Comparison of ENCODE assay signal across 11 cellular contexts in the genomic region with DNA sequence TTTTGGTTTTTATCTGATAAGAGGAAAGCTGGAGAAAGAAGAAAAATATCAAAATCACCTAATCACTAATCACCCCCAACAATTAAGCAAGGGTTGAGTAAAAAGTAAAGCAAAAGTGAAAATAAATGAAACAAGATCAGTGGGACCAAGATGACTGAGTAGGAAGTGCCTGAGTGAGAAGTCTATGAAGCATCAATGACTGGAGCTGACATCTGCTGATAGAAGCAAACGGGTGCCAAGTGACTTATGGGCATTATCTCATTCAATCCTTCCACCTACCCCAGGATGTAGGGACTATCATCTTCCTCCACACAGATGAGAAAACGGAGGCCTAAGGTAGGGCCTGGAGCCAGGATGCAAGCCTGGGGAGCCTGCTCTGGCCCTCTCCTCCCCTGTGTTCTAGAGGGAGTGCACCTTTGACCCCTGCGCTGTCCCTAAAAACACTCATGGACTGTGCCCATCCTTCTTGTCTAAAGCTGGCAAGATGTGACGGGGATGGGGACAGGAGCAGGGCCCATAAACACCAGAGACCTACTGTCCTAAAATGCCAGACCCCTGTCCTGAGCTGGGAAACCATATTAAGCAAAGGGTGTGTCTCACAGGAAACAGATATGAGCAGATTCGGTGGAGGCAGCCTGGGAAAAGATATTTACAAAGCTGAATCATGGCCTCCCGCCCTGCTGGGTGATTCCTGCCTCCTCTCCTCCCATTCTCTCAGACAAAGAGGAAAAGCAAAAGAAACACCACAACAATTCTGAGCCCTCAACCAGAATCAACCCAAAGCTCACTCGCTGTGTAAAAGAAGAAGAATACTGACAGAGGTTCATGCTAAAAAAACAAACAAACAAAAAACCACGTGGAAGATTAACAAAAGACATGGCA.
A peak's percentile ranks its signal among the peaks of the same experiment; 100 is the strongest.
DNase-seq lines count a peak whose midpoint lies in the region; ATAC-seq, FAIRE-seq and TF ChIP-seq lines count a peak whose summit lies in the region.
"Had no signal": no experiment of that assay in that cellular context is flagged by ENCODE, and none has a peak within 500 bp of the region (broad histone marks: within the 10 kb centered on the region; RNA-seq: fewer than 3 reads in every experiment).

No MANE protein-coding gene starts in this region.

- H3K4me1 Mint-ChIP-seq in activated naive CD8-positive, alpha-beta T cell treated with anti-CD3 and anti-CD28 coated beads, Interleukin-2, amount 10 ng/mL, durations not matched to agents 7 days and 5 days, result peaks cover 21% of the 10 kb centered on the region
- H3K4me1 Mint-ChIP-seq in progenitor cell of endocrine pancreas (ENCODE audit: low read depth), result peaks cover 17% of the 10 kb centered on the region

- peak overlapping the region; percentile 9 for H3K4me3 Mint-ChIP-seq in activated naive CD8-positive, alpha-beta T cell treated with anti-CD3 and anti-CD28 coated beads, Interleukin-2, amount 10 ng/mL, durations not matched to agents 7 days and 5 days
- H3K4me3 Mint-ChIP-seq in progenitor cell of endocrine pancreas (ENCODE audit: low read depth), result no peak overlapping the region

- peak; percentile 84 for ATAC-seq in activated naive CD8-positive, alpha-beta T cell treated with anti-CD3 and anti-CD28 coated beads, Interleukin-2, amount 10 ng/mL, durations not matched to agents 7 days and 5 days (ENCODE audit: low read depth)
- ATAC-seq in HG03460 (IDR thresholded peaks at IDR 0.05; ENCODE audit: unreplicated experiment) (no peak), HG03442 (IDR thresholded peaks at IDR 0.05; ENCODE audit: unreplicated experiment) (no peak)

- POLR2A ChIA-PET in activated naive CD8-positive, alpha-beta T cell treated with anti-CD3 and anti-CD28 coated beads, Interleukin-2, amount 10 ng/mL, durations not matched to agents 7 days and 5 days (lab: Charles Lee), result interaction anchor here (0.9 kb wide), 1 partner anchor 21 kb away, joined by 3 read pairs; no protein-coding TSS in a partner anchor

- H3K36me3 Mint-ChIP-seq in activated naive CD8-positive, alpha-beta T cell treated with anti-CD3 and anti-CD28 coated beads, Interleukin-2, amount 10 ng/mL, durations not matched to agents 7 days and 5 days, result peaks cover 25% of the 10 kb centered on the region
- H3K36me3 Mint-ChIP-seq in progenitor cell of endocrine pancreas (ENCODE audit: insufficient read depth), result no peaks in the 10 kb centered on the region

- H3K27me3 Mint-ChIP-seq in activated naive CD8-positive, alpha-beta T cell treated with anti-CD3 and anti-CD28 coated beads, Interleukin-2, amount 10 ng/mL, durations not matched to agents 7 days and 5 days, result no peaks in the 10 kb centered on the region
- H3K27me3 Mint-ChIP-seq in progenitor cell of endocrine pancreas, result no peaks in the 10 kb centered on the region

- H3K9me3 Mint-ChIP-seq in activated naive CD8-positive, alpha-beta T cell treated with anti-CD3 and anti-CD28 coated beads, Interleukin-2, amount 10 ng/mL, durations not matched to agents 7 days and 5 days, result peaks cover 1% of the 10 kb centered on the region
- H3K9me3 Mint-ChIP-seq in progenitor cell of endocrine pancreas (ENCODE audit: low read depth), result no peaks in the 10 kb centered on the region

- DNase-seq in GM04504 (ENCODE audit: low read depth), result peak; percentile 11
- DNase-seq in HT-29 (ENCODE audit: low spot score), result peak; percentile 21
- no peak for DNase-seq in activated naive CD8-positive, alpha-beta T cell treated with anti-CD3 and anti-CD28 coated beads, Interleukin-2, amount 10 ng/mL, durations not matched to agents 7 days and 5 days
- peak; percentile 14 to 38 for DNase-seq in lung microvascular endothelial cell (ENCODE audit: low read depth in 2 of 2)
- DNase-seq in urothelium cell line (ENCODE audit: low spot score), result no peak
- DNase-seq in progenitor cell of endocrine pancreas (ENCODE audit: low spot score, unreplicated experiment), result no peak
- DNase-seq: amniotic stem cell, H7, Karpas-422 had no signal

- no peak for TF ChIP-seq CTCF in progenitor cell of endocrine pancreas (IDR thresholded peaks at IDR 0.05; ENCODE audit: unreplicated experiment)

- peak overlapping the region; percentile 83 for H3K27ac Mint-ChIP-seq in activated naive CD8-positive, alpha-beta T cell treated with anti-CD3 and anti-CD28 coated beads, Interleukin-2, amount 10 ng/mL, durations not matched to agents 7 days and 5 days
- H3K27ac Mint-ChIP-seq in progenitor cell of endocrine pancreas, result no peak overlapping the region

- FAIRE-seq in urothelium cell line (lab: Jason Lieb, UNC), result no peak

Comparison
In these comparisons a context has a peak if more than half of its experiments do, and no peak if none do; other contexts are left out.
1. DNase-seq: peak in GM04504 (single experiment), HT-29 (single experiment) and lung microvascular endothelial cell (2 of 2); none in activated naive CD8-positive, alpha-beta T cell treated with anti-CD3 and anti-CD28 coated beads, Interleukin-2, amount 10 ng/mL, durations not matched to agents 7 days and 5 days (single experiment), urothelium cell line (single experiment) and progenitor cell of endocrine pancreas (single experiment).